ENCODE assay signal across 13 cellular contexts in the genomic region with DNA sequence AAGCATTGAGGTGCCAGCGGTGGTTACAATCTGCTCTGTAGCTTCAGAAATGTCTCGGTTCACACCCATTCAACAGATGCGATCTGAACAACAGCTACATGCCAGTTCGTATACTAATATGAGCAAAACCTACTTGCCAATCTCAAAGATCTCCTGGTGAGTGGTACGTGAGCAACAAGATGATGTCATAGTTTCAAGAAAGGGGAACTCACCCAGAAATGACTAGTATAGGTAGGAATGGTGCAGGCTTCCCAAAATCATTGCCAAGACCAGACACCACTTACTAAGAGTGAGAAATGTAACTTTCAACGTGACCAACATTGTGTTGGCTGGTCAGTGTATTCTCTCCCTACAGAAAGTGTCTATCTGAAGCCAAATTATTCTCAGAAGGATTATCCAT. TPM values are rescaled to one million over a fixed set of nuclear protein-coding genes. Genes with fewer than 3 reads are reported as not detected.
DNase-seq lines count a peak whose midpoint lies in the region; ATAC-seq and TF ChIP-seq lines count a peak whose summit lies in the region.
"Had no signal": no experiment of that assay in that cellular context is flagged by ENCODE, and none has a peak within 500 bp of the region (broad histone marks: within the 10 kb centered on the region; RNA-seq: fewer than 3 reads in every experiment).

No MANE protein-coding gene starts in this region.

- H2AFZ ChIP-seq in smooth muscle cell (ENCODE audit: low read depth) = no peak overlapping the region

- H3K4me3 Mint-ChIP-seq in activated CD4-positive, alpha-beta T cell treated with anti-CD3 and anti-CD28 coated beads for 36 hours = no peak overlapping the region
- no peak overlapping the region for H3K4me3 Mint-ChIP-seq in activated naive CD8-positive, alpha-beta T cell treated with anti-CD3 and anti-CD28 coated beads for 36 hours
- H3K4me3 Mint-ChIP-seq: natural killer cell, T-helper 17 cell had no signal

- H3K27me3 ChIP-seq in smooth muscle cell (ENCODE audit: low read depth) = no peaks in the 10 kb centered on the region

- no peak for TF ChIP-seq CTCF in smooth muscle cell (IDR thresholded peaks at IDR 0.05; ENCODE audit: borderline replicate concordance, insufficient read depth, poor library complexity, severe bottlenecking)

- H3K4me2 ChIP-seq in smooth muscle cell = no peak overlapping the region

- H3F3A ChIP-seq in smooth muscle cell (ENCODE audit: low read depth) = no peaks in the 10 kb centered on the region

- no peaks in the 10 kb centered on the region for H4K20me1 ChIP-seq in smooth muscle cell (ENCODE audit: low read depth)

- no peaks in the 10 kb centered on the region for H3K36me3 Mint-ChIP-seq in activated CD4-positive, alpha-beta T cell treated with anti-CD3 and anti-CD28 coated beads for 36 hours (ENCODE audit: low read depth)
- H3K36me3 Mint-ChIP-seq in activated naive CD8-positive, alpha-beta T cell treated with anti-CD3 and anti-CD28 coated beads for 36 hours = no peaks in the 10 kb centered on the region
- H3K36me3 Mint-ChIP-seq: natural killer cell had no signal

- POLR2A ChIA-PET in activated CD4-positive, alpha-beta T cell treated with anti-CD3 and anti-CD28 coated beads for 36 hours (lab: Charles Lee) = no interaction called here

- no peaks in the 10 kb centered on the region for H3K9me3 ChIP-seq in smooth muscle cell (replicated peaks; ENCODE audit: low read depth)

- H3K27ac Mint-ChIP-seq in activated CD4-positive, alpha-beta T cell treated with anti-CD3 and anti-CD28 coated beads for 36 hours = no peak overlapping the region
- no peak overlapping the region for H3K27ac Mint-ChIP-seq in activated naive CD8-positive, alpha-beta T cell treated with anti-CD3 and anti-CD28 coated beads for 36 hours
- H3K27ac Mint-ChIP-seq: natural killer cell, T-helper 17 cell had no signal

- H3K79me2 ChIP-seq in smooth muscle cell (ENCODE audit: low read depth) = no peaks in the 10 kb centered on the region

- H3K9ac ChIP-seq in smooth muscle cell (ENCODE audit: low read depth) = no peak overlapping the region

- no peaks in the 10 kb centered on the region for H3K9me3 Mint-ChIP-seq in activated CD4-positive, alpha-beta T cell treated with anti-CD3 and anti-CD28 coated beads for 36 hours (ENCODE audit: low read depth)
- H3K9me3 Mint-ChIP-seq in activated naive CD8-positive, alpha-beta T cell treated with anti-CD3 and anti-CD28 coated beads for 36 hours = no peaks in the 10 kb centered on the region

- ATAC-seq in activated CD4-positive, alpha-beta T cell treated with anti-CD3 and anti-CD28 coated beads for 36 hours = peak; percentile 19
- ATAC-seq in GM18909 (IDR thresholded peaks at IDR 0.05; ENCODE audit: poor library complexity, unreplicated experiment) (no peak), left colon (no peak)
- ATAC-seq: natural killer cell, T-helper 17 cell had no signal

- WGBS in smooth muscle cell (ENCODE audit: low lambda C conversion rate) = 47% methylated on average over 6 of the region's 6 CpGs

- H3K27ac ChIP-seq in epithelial cell of prostate = peak overlapping the region; percentile 95
- H3K27ac ChIP-seq in smooth muscle cell (ENCODE audit: low read depth) = peak overlapping the region; percentile 33

- H3K4me1 Mint-ChIP-seq in activated CD4-positive, alpha-beta T cell treated with anti-CD3 and anti-CD28 coated beads for 36 hours = no peaks in the 10 kb centered on the region
- no peaks in the 10 kb centered on the region for H3K4me1 Mint-ChIP-seq in activated naive CD8-positive, alpha-beta T cell treated with anti-CD3 and anti-CD28 coated beads for 36 hours
- H3K4me1 Mint-ChIP-seq: natural killer cell, T-helper 17 cell had no signal

- H3K4me1 ChIP-seq in smooth muscle cell (ENCODE audit: low read depth) = peaks cover 7% of the 10 kb centered on the region

- intact Hi-C loops in activated CD4-positive, alpha-beta T cell treated with anti-CD3 and anti-CD28 coated beads for 36 hours (cut with DNase I, micrococcal nuclease) = no loop called here
- intact Hi-C loops in left colon (cut with DNase I, micrococcal nuclease) = no loop called here

- peaks cover 2% of the 10 kb centered on the region for H3K27me3 Mint-ChIP-seq in activated CD4-positive, alpha-beta T cell treated with anti-CD3 and anti-CD28 coated beads for 36 hours
- H3K27me3 Mint-ChIP-seq in activated naive CD8-positive, alpha-beta T cell treated with anti-CD3 and anti-CD28 coated beads for 36 hours = peaks cover 6% of the 10 kb centered on the region

- no peak overlapping the region for H3K4me3 ChIP-seq in smooth muscle cell

- no peak for DNase-seq in activated CD4-positive, alpha-beta T cell treated with anti-CD3 and anti-CD28 coated beads for 36 hours
- no peak for DNase-seq in activated CD4-positive, alpha-beta T cell treated with anti-CD3 and anti-CD28 coated beads, Interleukin-2, amount 50 U/mL, for 48 hours
- DNase-seq in M059J (ENCODE audit: low read depth) (peak; percentile 90), epithelial cell of prostate (ENCODE audit: low read depth, low spot score) (peak; percentile 97), smooth muscle cell (lab: John Stamatoyannopoulos, UW; ENCODE audit: unreplicated experiment) (no peak), left colon (no peak)
- DNase-seq in activated naive CD8-positive, alpha-beta T cell treated with anti-CD3 and anti-CD28 coated beads for 36 hours = no peak
- DNase-seq: AML-193; natural killer cell; NCI-H1417; stimulated activated CD8-positive, alpha-beta memory T cell treated with anti-CD3 and anti-CD28 coated beads, Interleukin-4, amount 100 ng/mL, for 48 hours; T-helper 17 cell had no signal

- CTCF ChIA-PET in activated CD4-positive, alpha-beta T cell treated with anti-CD3 and anti-CD28 coated beads for 36 hours (lab: Charles Lee) = no interaction called here

- H3K36me3 ChIP-seq in smooth muscle cell (ENCODE audit: low read depth) = no peaks in the 10 kb centered on the region

RNA-seq across cellular contexts. Expression of a gene that starts 31.1 kb away (rescaled TPM):
- total RNA-seq in activated CD4-positive, alpha-beta T cell treated with anti-CD3 and anti-CD28 coated beads for 36 hours = not detected
- total RNA-seq in M059J (2014; rRNA removed; shearing (Covaris generic)) = not detected in 2 replicates
- total RNA-seq in smooth muscle cell (not detected in 2 replicates), left colon (not detected)
- polyA plus RNA-seq in smooth muscle cell = not detected in 2 replicates
- total RNA-seq in activated naive CD8-positive, alpha-beta T cell treated with anti-CD3 and anti-CD28 coated beads for 36 hours = not detected
- total RNA-seq: natural killer cell, T-helper 17 cell had no signal

RNA-seq across cellular contexts. Expression of a gene that starts 38.1 kb away (rescaled TPM):
- not detected for total RNA-seq in activated CD4-positive, alpha-beta T cell treated with anti-CD3 and anti-CD28 coated beads for 36 hours
- not detected in 2 replicates for total RNA-seq in M059J (2014; rRNA removed; shearing (Covaris generic))
- total RNA-seq in smooth muscle cell (not detected in 2 replicates), left colon (not detected)
- not detected in 2 replicates for polyA plus RNA-seq in smooth muscle cell
- total RNA-seq in activated naive CD8-positive, alpha-beta T cell treated with anti-CD3 and anti-CD28 coated beads for 36 hours = not detected
- total RNA-seq: natural killer cell, T-helper 17 cell had no signal

Comparison
In these comparisons a context has a peak if more than half of its experiments do, and no peak if none do; other contexts are left out.
1. DNase-seq: peak in M059J (single experiment) and epithelial cell of prostate (single experiment); none in activated CD4-positive, alpha-beta T cell treated with anti-CD3 and anti-CD28 coated beads for 36 hours (single experiment), activated CD4-positive, alpha-beta T cell treated with anti-CD3 and anti-CD28 coated beads, Interleukin-2, amount 50 U/mL, for 48 hours (0 of 2), smooth muscle cell (single experiment), left colon (0 of 2) and activated naive CD8-positive, alpha-beta T cell treated with anti-CD3 and anti-CD28 coated beads for 36 hours (single experiment).